ENCODE assay signal across 11 cellular contexts in genomic region chr18:24051256-24051947, GRCh38. TPM values are rescaled to one million over a fixed set of nuclear protein-coding genes. Genes with fewer than 3 reads are reported as not detected.
DNase-seq lines count a peak whose midpoint lies in the region; ATAC-seq and TF ChIP-seq lines count a peak whose summit lies in the region.
"Had no signal": no experiment of that assay in that cellular context is flagged by ENCODE, and none has a peak within 500 bp of the region (broad histone marks: within the 10 kb centered on the region; RNA-seq: fewer than 3 reads in every experiment).

No MANE protein-coding gene starts in this region.

- no peak for TF ChIP-seq CTCF in GM12864 (IDR thresholded peaks at IDR 0.05; ENCODE audit: low read depth, low read length, missing control alignments)

- H3K4me3 ChIP-seq in GM12864 (ENCODE audit: low read depth, low read length): no peak overlapping the region; the same call in 1 of the 2 replicates

- ATAC-seq in HG02973 (IDR thresholded peaks at IDR 0.05; ENCODE audit: unreplicated experiment) (peak; percentile 60), naive B cell (ENCODE audit: low read depth in 2 of 2) (peak; percentile 76 to 79), GM19328 (IDR thresholded peaks at IDR 0.05; ENCODE audit: unreplicated experiment) (no peak), HG02623 (IDR thresholded peaks at IDR 0.05; ENCODE audit: unreplicated experiment) (no peak)

- DNase-seq in GM12864 (ENCODE audit: low read depth) (peak; percentile 33), naive B cell (peak; percentile 11), SW 1271 (lab: John Stamatoyannopoulos, UW) (no peak), COLO668 (lab: John Stamatoyannopoulos, UW; ENCODE audit: unreplicated experiment) (no peak)
- DNase-seq in activated T-helper 1 cell treated with anti-CD3 and anti-CD28 coated beads, Interleukin-12 subunit alpha, Interleukin-12 subunit beta, Interleukin-2, Interleukin-4 antibody, amounts not matched to agents 30 ng/mL and 10 ng/mL and 1 ng/mL, durations not matched to agents 14 hours and 24 hours and 36 hours (ENCODE audit: low spot score): no peak
- DNase-seq: activated CD4-positive, alpha-beta T cell treated with anti-CD3 and anti-CD28 coated beads, Interleukin-2, amount 50 U/mL, for 48 hours; NCI-H345 had no signal

- H3K36me3 Mint-ChIP-seq in activated T-helper 1 cell treated with anti-CD3 and anti-CD28 coated beads, Interleukin-12 subunit alpha, Interleukin-12 subunit beta, Interleukin-2, Interleukin-4 antibody, amounts not matched to agents 30 ng/mL and 10 ng/mL and 1 ng/mL, durations not matched to agents 14 hours and 24 hours and 36 hours (ENCODE audit: low read depth): peaks cover 13% of the 10 kb centered on the region
- H3K36me3 Mint-ChIP-seq in naive B cell: peaks cover 0 to 4% of the 10 kb centered on the region in 2 donors

- H3K27me3 Mint-ChIP-seq in activated T-helper 1 cell treated with anti-CD3 and anti-CD28 coated beads, Interleukin-12 subunit alpha, Interleukin-12 subunit beta, Interleukin-2, Interleukin-4 antibody, amounts not matched to agents 30 ng/mL and 10 ng/mL and 1 ng/mL, durations not matched to agents 14 hours and 24 hours and 36 hours (ENCODE audit: insufficient read depth): no peaks in the 10 kb centered on the region
- H3K27me3 Mint-ChIP-seq in naive B cell: no peaks in the 10 kb centered on the region

- H3K4me1 Mint-ChIP-seq in activated T-helper 1 cell treated with anti-CD3 and anti-CD28 coated beads, Interleukin-12 subunit alpha, Interleukin-12 subunit beta, Interleukin-2, Interleukin-4 antibody, amounts not matched to agents 30 ng/mL and 10 ng/mL and 1 ng/mL, durations not matched to agents 14 hours and 24 hours and 36 hours (ENCODE audit: low read depth): peaks cover 75% of the 10 kb centered on the region
- peaks cover 42 to 71% (median 53%) of the 10 kb centered on the region in 3 donors for H3K4me1 Mint-ChIP-seq in naive B cell

- peak overlapping the region; percentile 77 for H3K27ac Mint-ChIP-seq in activated T-helper 1 cell treated with anti-CD3 and anti-CD28 coated beads, Interleukin-12 subunit alpha, Interleukin-12 subunit beta, Interleukin-2, Interleukin-4 antibody, amounts not matched to agents 30 ng/mL and 10 ng/mL and 1 ng/mL, durations not matched to agents 14 hours and 24 hours and 36 hours
- peak overlapping the region in 2 of 6 donors; percentile 37 to 52 for H3K27ac Mint-ChIP-seq in naive B cell
- H3K27ac Mint-ChIP-seq: nephron had no signal

- no peaks in the 10 kb centered on the region for H3K9me3 Mint-ChIP-seq in activated T-helper 1 cell treated with anti-CD3 and anti-CD28 coated beads, Interleukin-12 subunit alpha, Interleukin-12 subunit beta, Interleukin-2, Interleukin-4 antibody, amounts not matched to agents 30 ng/mL and 10 ng/mL and 1 ng/mL, durations not matched to agents 14 hours and 24 hours and 36 hours
- H3K9me3 Mint-ChIP-seq in naive B cell: no peaks in the 10 kb centered on the region
- H3K9me3 Mint-ChIP-seq: nephron had no signal

- intact Hi-C loops in activated T-helper 1 cell treated with anti-CD3 and anti-CD28 coated beads, Interleukin-12 subunit alpha, Interleukin-12 subunit beta, Interleukin-2, Interleukin-4 antibody, amounts not matched to agents 30 ng/mL and 10 ng/mL and 1 ng/mL, durations not matched to agents 14 hours and 24 hours and 36 hours (cut with micrococcal nuclease): no loop called here

- peak overlapping the region; percentile 64 for H3K4me3 Mint-ChIP-seq in activated T-helper 1 cell treated with anti-CD3 and anti-CD28 coated beads, Interleukin-12 subunit alpha, Interleukin-12 subunit beta, Interleukin-2, Interleukin-4 antibody, amounts not matched to agents 30 ng/mL and 10 ng/mL and 1 ng/mL, durations not matched to agents 14 hours and 24 hours and 36 hours
- peak overlapping the region in 1 of 8 donors; percentile 40 for H3K4me3 Mint-ChIP-seq in naive B cell
- H3K4me3 Mint-ChIP-seq: nephron had no signal

RNA-seq across cellular contexts. Expression of gene TTC39C, which starts 36.8 kb away (rescaled TPM):
- 28.8 and 31.8 TPM in 2 replicates for total RNA-seq in activated T-helper 1 cell treated with anti-CD3 and anti-CD28 coated beads, Interleukin-12 subunit alpha, Interleukin-12 subunit beta, Interleukin-2, Interleukin-4 antibody, amounts not matched to agents 30 ng/mL and 10 ng/mL and 1 ng/mL, durations not matched to agents 14 hours and 24 hours and 36 hours
- polyA plus RNA-seq in naive B cell (ENCODE audit: low read depth in 6 of 6): 10 to 100 TPM; 20.4 to 34.5 (median 24.3) TPM

Comparison
In these comparisons a context has a peak if more than half of its experiments do, and no peak if none do; other contexts are left out.
1. DNase-seq: peak in GM12864 (single experiment) and naive B cell (single experiment); none in activated T-helper 1 cell treated with anti-CD3 and anti-CD28 coated beads, Interleukin-12 subunit alpha, Interleukin-12 subunit beta, Interleukin-2, Interleukin-4 antibody, amounts not matched to agents 30 ng/mL and 10 ng/mL and 1 ng/mL, durations not matched to agents 14 hours and 24 hours and 36 hours (single experiment), SW 1271 (0 of 2) and COLO668 (single experiment).
2. ATAC-seq: peak in HG02973 (single experiment) and naive B cell (2 of 2); none in GM19328 (single experiment) and HG02623 (single experiment).